1 cellular context compared by ENCODE assay signal in genomic region chr7:130941322-130942210, GRCh38.
TF ChIP-seq lines count a peak whose summit lies in the region.

No MANE protein-coding gene starts in this region.

TF ChIP-seq in K562, 482 proteins besides CTCF, POLR2A, EP300 and RAD21 (continued from another document and continues in another):
- TF ChIP-seq SFPQ (IDR thresholded peaks at IDR 0.05; ENCODE audit: low read depth, low read length) (no peak), REST (CRISPR knock-in tag; IDR thresholded peaks at IDR 0.05; ENCODE audit: low read depth) (0 out of 2 replicates have a peak, but pooled peaks have one; percentile 24), SRSF7 (optimal IDR thresholded peaks at IDR 0.05; ENCODE audit: low read depth, low read length) (no peak), KLF13 (tag; IDR thresholded peaks at IDR 0.05; ENCODE audit: borderline replicate concordance, low read depth) (no peak), ZNF224 (CRISPR knock-in tag; IDR thresholded peaks at IDR 0.05) (no peak), RUNX1 (IDR thresholded peaks at IDR 0.05; ENCODE audit: low read depth) (no peak), GTF2A2 (tag; IDR thresholded peaks at IDR 0.05) (no peak), KDM1A (IDR thresholded peaks at IDR 0.05) (no peak), RBM22 (IDR thresholded peaks at IDR 0.05; ENCODE audit: low read depth, low read length, poor library complexity, severe bottlenecking) (no peak), SMARCA4 (IDR thresholded peaks at IDR 0.05) (no peak; the same call in 1 of the 2 replicates), SETDB1 (IDR thresholded peaks at IDR 0.05; ENCODE audit: low read length) (no peak), ARID1B (IDR thresholded peaks at IDR 0.05) (0 out of 2 replicates have a peak, but pooled peaks have one; percentile 25), ZNF143 (CRISPR knock-in tag; IDR thresholded peaks at IDR 0.05) (no peak), TOE1 (IDR thresholded peaks at IDR 0.05; ENCODE audit: borderline replicate concordance) (0 out of 2 replicates have a peak, but pooled peaks have one; percentile 68), TOE1 (CRISPR knock-in tag; IDR thresholded peaks at IDR 0.05; ENCODE audit: borderline replicate concordance, low read depth) (no peak), ZNF12 (CRISPR knock-in tag; IDR thresholded peaks at IDR 0.05) (no peak), ZNF3 (CRISPR knock-in tag; IDR thresholded peaks at IDR 0.05) (no peak), POLR2AphosphoS5 (IDR thresholded peaks at IDR 0.05; ENCODE audit: control insufficient read depth, insufficient read depth, low read depth, low read length) (peak; percentile 67; the same call in 1 of the 2 replicates), BMI1 (IDR thresholded peaks at IDR 0.05; ENCODE audit: low read length) (no peak), PCBP1 (IDR thresholded peaks at IDR 0.05; ENCODE audit: low read depth, low read length, poor library complexity, severe bottlenecking) (no peak), TAF15 (IDR thresholded peaks at IDR 0.05; ENCODE audit: low read depth, low read length) (no peak), KDM5B (IDR thresholded peaks at IDR 0.05; ENCODE audit: insufficient replicate concordance, low read depth, low read length) (peak; percentile 31), HIVEP1 (CRISPR knock-in tag; IDR thresholded peaks at IDR 0.05) (no peak), TAF9B (IDR thresholded peaks at IDR 0.05; ENCODE audit: partially characterized antibody) (peak; percentile 59), ZNF217 (CRISPR knock-in tag; IDR thresholded peaks at IDR 0.05) (no peak), ZNF316 (IDR thresholded peaks at IDR 0.05) (peak; percentile 93), ZNF699 (CRISPR knock-in tag; IDR thresholded peaks at IDR 0.05; ENCODE audit: insufficient replicate concordance) (no peak), CEBPG (CRISPR knock-in tag; IDR thresholded peaks at IDR 0.05) (no peak), CEBPG (tag; conservative IDR thresholded peaks at IDR 0.05 in 1 of 2, IDR thresholded peaks at IDR 0.05 in 1 of 2) (peak in 1 of 2 experiments; percentile 21; a peak in 1 of 4 replicates), KHSRP (IDR thresholded peaks at IDR 0.05) (no peak), CAMTA2 (CRISPR knock-in tag; conservative IDR thresholded peaks at IDR 0.05) (no peak), TSC22D4 (tag; IDR thresholded peaks at IDR 0.05) (no peak), ARID2 (IDR thresholded peaks at IDR 0.05) (no peak), AFF1 (IDR thresholded peaks at IDR 0.05; ENCODE audit: low read depth in 1 of 2, partially characterized antibody in 2 of 2) (peak; percentile 13 to 80), ZSCAN32 (CRISPR knock-in tag; IDR thresholded peaks at IDR 0.05) (no peak), SUPT5H (IDR thresholded peaks at IDR 0.05) (peak; percentile 74), BCL6 (CRISPR knock-in tag; IDR thresholded peaks at IDR 0.05) (no peak), DIDO1 (tag; IDR thresholded peaks at IDR 0.05; ENCODE audit: low read depth) (no peak; the same call in 1 of the 2 replicates), ZNF140 (CRISPR knock-in tag; IDR thresholded peaks at IDR 0.05) (no peak), DEAF1 (CRISPR knock-in tag; IDR thresholded peaks at IDR 0.05) (no peak), TARDBP (IDR thresholded peaks at IDR 0.05) (no peak)
- TF ChIP-seq, protein P1, sequence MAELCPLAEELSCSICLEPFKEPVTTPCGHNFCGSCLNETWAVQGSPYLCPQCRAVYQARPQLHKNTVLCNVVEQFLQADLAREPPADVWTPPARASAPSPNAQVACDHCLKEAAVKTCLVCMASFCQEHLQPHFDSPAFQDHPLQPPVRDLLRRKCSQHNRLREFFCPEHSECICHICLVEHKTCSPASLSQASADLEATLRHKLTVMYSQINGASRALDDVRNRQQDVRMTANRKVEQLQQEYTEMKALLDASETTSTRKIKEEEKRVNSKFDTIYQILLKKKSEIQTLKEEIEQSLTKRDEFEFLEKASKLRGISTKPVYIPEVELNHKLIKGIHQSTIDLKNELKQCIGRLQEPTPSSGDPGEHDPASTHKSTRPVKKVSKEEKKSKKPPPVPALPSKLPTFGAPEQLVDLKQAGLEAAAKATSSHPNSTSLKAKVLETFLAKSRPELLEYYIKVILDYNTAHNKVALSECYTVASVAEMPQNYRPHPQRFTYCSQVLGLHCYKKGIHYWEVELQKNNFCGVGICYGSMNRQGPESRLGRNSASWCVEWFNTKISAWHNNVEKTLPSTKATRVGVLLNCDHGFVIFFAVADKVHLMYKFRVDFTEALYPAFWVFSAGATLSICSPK (IDR thresholded peaks at IDR 0.05; ENCODE audit: borderline replicate concordance): no peak
- TF ChIP-seq, protein P2, sequence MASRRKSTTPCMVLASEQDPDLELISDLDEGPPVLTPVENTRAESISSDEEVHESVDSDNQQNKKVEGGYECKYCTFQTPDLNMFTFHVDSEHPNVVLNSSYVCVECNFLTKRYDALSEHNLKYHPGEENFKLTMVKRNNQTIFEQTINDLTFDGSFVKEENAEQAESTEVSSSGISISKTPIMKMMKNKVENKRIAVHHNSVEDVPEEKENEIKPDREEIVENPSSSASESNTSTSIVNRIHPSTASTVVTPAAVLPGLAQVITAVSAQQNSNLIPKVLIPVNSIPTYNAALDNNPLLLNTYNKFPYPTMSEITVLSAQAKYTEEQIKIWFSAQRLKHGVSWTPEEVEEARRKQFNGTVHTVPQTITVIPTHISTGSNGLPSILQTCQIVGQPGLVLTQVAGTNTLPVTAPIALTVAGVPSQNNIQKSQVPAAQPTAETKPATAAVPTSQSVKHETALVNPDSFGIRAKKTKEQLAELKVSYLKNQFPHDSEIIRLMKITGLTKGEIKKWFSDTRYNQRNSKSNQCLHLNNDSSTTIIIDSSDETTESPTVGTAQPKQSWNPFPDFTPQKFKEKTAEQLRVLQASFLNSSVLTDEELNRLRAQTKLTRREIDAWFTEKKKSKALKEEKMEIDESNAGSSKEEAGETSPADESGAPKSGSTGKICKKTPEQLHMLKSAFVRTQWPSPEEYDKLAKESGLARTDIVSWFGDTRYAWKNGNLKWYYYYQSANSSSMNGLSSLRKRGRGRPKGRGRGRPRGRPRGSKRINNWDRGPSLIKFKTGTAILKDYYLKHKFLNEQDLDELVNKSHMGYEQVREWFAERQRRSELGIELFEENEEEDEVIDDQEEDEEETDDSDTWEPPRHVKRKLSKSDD (conservative IDR thresholded peaks at IDR 0.05; ENCODE audit: low read length): no peak
- TF ChIP-seq, protein P3, sequence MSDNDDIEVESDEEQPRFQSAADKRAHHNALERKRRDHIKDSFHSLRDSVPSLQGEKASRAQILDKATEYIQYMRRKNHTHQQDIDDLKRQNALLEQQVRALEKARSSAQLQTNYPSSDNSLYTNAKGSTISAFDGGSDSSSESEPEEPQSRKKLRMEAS (CRISPR knock-in tag; IDR thresholded peaks at IDR 0.05): peak; percentile 93
- TF ChIP-seq, protein P4, sequence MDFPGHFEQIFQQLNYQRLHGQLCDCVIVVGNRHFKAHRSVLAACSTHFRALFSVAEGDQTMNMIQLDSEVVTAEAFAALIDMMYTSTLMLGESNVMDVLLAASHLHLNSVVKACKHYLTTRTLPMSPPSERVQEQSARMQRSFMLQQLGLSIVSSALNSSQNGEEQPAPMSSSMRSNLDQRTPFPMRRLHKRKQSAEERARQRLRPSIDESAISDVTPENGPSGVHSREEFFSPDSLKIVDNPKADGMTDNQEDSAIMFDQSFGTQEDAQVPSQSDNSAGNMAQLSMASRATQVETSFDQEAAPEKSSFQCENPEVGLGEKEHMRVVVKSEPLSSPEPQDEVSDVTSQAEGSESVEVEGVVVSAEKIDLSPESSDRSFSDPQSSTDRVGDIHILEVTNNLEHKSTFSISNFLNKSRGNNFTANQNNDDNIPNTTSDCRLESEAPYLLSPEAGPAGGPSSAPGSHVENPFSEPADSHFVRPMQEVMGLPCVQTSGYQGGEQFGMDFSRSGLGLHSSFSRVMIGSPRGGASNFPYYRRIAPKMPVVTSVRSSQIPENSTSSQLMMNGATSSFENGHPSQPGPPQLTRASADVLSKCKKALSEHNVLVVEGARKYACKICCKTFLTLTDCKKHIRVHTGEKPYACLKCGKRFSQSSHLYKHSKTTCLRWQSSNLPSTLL (IDR thresholded peaks at IDR 0.05): no peak
